In genomic region chr12:111598637-111599458, GRCh38 we compare ENCODE assay signal across 8 cellular contexts. TPM values are rescaled to one million over a fixed set of nuclear protein-coding genes. Genes with fewer than 3 reads are reported as not detected.
DNase-seq lines count a peak whose midpoint lies in the region; ATAC-seq, FAIRE-seq and TF ChIP-seq lines count a peak whose summit lies in the region.

ATXN2 (minus strand) TSS chr12:111599315; CDS start chr12:111599034, 281 bp downstream.

- H3K4me3 Mint-ChIP-seq in WTC11, result peak within 1 kb of the TSS; percentile 89

- TF ChIP-seq POLR2A in GM12892 (IDR thresholded peaks at IDR 0.05; ENCODE audit: low read depth, low read length), result no peak

- H3K27ac Mint-ChIP-seq in WTC11, result peak within 1 kb of the TSS; percentile 94

- TF ChIP-seq CTCF in WTC11 (IDR thresholded peaks at IDR 0.05), result no peak

- peak; percentile 74 for DNase-seq in GM12892 (ENCODE audit: insufficient read length)
- peak; percentile 26 for DNase-seq in NCI-H146 treated with DMSO at 0.1 percent for 48 hours (lab: John Stamatoyannopoulos, UW; ENCODE audit: unreplicated experiment)
- DNase-seq in WTC11 (ENCODE audit: low spot score), result peak; percentile 54
- DNase-seq in left lobe of liver (ENCODE audit: low spot score), result no peak
- peak; percentile 65 to 69 for DNase-seq in stimulated activated CD4-positive, alpha-beta T cell treated with anti-CD3 and anti-CD28 coated beads, Interleukin-2, amount 100 ng/mL, for 24 hours
- no peak for DNase-seq in HCEC 1CT

- peaks cover 4% of the 10 kb centered on the region; the same call in 1 of the 2 replicates for H3K9me3 Mint-ChIP-seq in WTC11

- CTCF ChIA-PET in WTC11 (lab: Charles Lee), result no interaction called here

- H3K27me3 Mint-ChIP-seq in WTC11 (ENCODE audit: low read depth), result no peaks in the 10 kb centered on the region

- no peaks in the 10 kb centered on the region for H3K36me3 Mint-ChIP-seq in WTC11

- H3K27ac ChIP-seq in cingulate gyrus (ENCODE audit: low read depth, low read length), result peak within 1 kb of the TSS; percentile 94

- POLR2A ChIA-PET in WTC11 (lab: Charles Lee), result interaction anchor here (1.0 kb wide), 1 partner anchor 35 kb away, joined by 3 read pairs; no protein-coding TSS in a partner anchor

- ATAC-seq in HG02610 (IDR thresholded peaks at IDR 0.05; ENCODE audit: unreplicated experiment), result peak; percentile 37
- ATAC-seq in WTC11, result peak; percentile 11
- ATAC-seq in left lobe of liver, result peak; percentile 67

- no peak for FAIRE-seq in GM12892 (lab: Jason Lieb, UNC)

- peaks cover 36% of the 10 kb centered on the region for H3K4me1 Mint-ChIP-seq in WTC11

TF ChIP-seq in WTC11, 78 proteins besides CTCF, POLR2A, EP300 and RAD21:
- 0 out of 2 replicates have a peak, but pooled peaks have one; percentile 43 for TF ChIP-seq E2F5 (CRISPR knock-in tag; IDR thresholded peaks at IDR 0.05)
- no peak for TF ChIP-seq FOXK1 (CRISPR knock-in tag; IDR thresholded peaks at IDR 0.05)
- TF ChIP-seq ATF3 (CRISPR knock-in tag; conservative IDR thresholded peaks at IDR 0.05), result no peak
- TF ChIP-seq PREB (CRISPR knock-in tag; IDR thresholded peaks at IDR 0.05; ENCODE audit: borderline replicate concordance), result no peak
- TF ChIP-seq ZNF423 (CRISPR knock-in tag; IDR thresholded peaks at IDR 0.05), result no peak
- peak; percentile 27; the same call in 1 of the 2 replicates for TF ChIP-seq KAT7 (CRISPR knock-in tag; IDR thresholded peaks at IDR 0.05; ENCODE audit: borderline replicate concordance)
- no peak for TF ChIP-seq ZNF121 (CRISPR knock-in tag; IDR thresholded peaks at IDR 0.05)
- TF ChIP-seq E2F4 (CRISPR knock-in tag; IDR thresholded peaks at IDR 0.05; ENCODE audit: borderline replicate concordance, low read depth), result 0 out of 2 replicates have a peak, but pooled peaks have one; percentile 0
- no peak for TF ChIP-seq ZNF232 (CRISPR knock-in tag; IDR thresholded peaks at IDR 0.05)
- no peak for TF ChIP-seq ZNF138 (CRISPR knock-in tag; conservative IDR thresholded peaks at IDR 0.05)
- TF ChIP-seq JUN (CRISPR knock-in tag; IDR thresholded peaks at IDR 0.05), result no peak
- TF ChIP-seq ZBTB43 (CRISPR knock-in tag; IDR thresholded peaks at IDR 0.05), result 0 out of 2 replicates have a peak, but pooled peaks have one; percentile 43

RNA-seq across cellular contexts. Expression of gene ATXN2, which starts in this region (rescaled TPM):
- 23.8 TPM for polyA plus RNA-seq in GM12892 (2012; ENCODE audit: missing spikeins)
- 56.2 to 57.5 TPM (median 56.3 TPM) in 3 replicates for total RNA-seq in WTC11 (2021)
- total RNA-seq in left lobe of liver, result 23.2 TPM

Comparison
In these comparisons a context has a peak if more than half of its experiments do, and no peak if none do; other contexts are left out.
1. DNase-seq: peak in GM12892 (single experiment), NCI-H146 treated with DMSO at 0.1 percent for 48 hours (single experiment), WTC11 (single experiment) and stimulated activated CD4-positive, alpha-beta T cell treated with anti-CD3 and anti-CD28 coated beads, Interleukin-2, amount 100 ng/mL, for 24 hours (2 of 2); none in left lobe of liver (single experiment) and HCEC 1CT (single experiment).
2. ATAC-seq: peak in every context shown above with its lines; median percentile 67 in left lobe of liver; 37 in HG02610; 11 in WTC11.